Comparison of ENCODE assay signal across 15 cellular contexts in the genomic region with DNA sequence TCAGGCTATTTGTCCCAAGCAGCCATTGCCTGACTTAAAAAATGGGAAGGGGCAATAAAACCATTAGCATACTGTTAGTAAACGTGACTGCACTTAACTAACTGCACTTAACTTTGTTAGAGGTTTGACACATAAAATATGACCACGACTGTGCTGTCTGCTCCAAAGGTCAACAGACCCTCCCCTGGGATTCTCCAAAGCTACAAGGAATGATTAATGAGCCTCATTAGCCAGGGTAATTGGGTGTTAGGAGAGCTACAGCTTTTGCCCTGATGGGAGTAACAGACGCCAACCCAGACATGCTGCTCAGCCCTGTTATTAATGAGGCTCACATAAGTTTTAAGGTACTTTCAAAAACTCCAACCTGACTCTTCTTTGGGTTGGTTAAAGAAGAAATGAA.
DNase-seq lines count a peak whose midpoint lies in the region; ATAC-seq and TF ChIP-seq lines count a peak whose summit lies in the region.
"Had no signal": no experiment of that assay in that cellular context is flagged by ENCODE, and none has a peak within 500 bp of the region (broad histone marks: within the 10 kb centered on the region; RNA-seq: fewer than 3 reads in every experiment).

No MANE protein-coding gene starts in this region.

- peak overlapping the region; percentile 6 for H3K4me3 Mint-ChIP-seq in nephron progenitor cell
- H3K4me3 Mint-ChIP-seq in activated naive CD8-positive, alpha-beta T cell treated with anti-CD3 and anti-CD28 coated beads for 36 hours, result no peak overlapping the region
- H3K4me3 Mint-ChIP-seq: CD8-positive, alpha-beta memory T cell; IgD-negative memory B cell had no signal

- H3K9me3 Mint-ChIP-seq in nephron progenitor cell, result peaks cover 11% of the 10 kb centered on the region
- H3K9me3 Mint-ChIP-seq in activated naive CD8-positive, alpha-beta T cell treated with anti-CD3 and anti-CD28 coated beads for 36 hours, result no peaks in the 10 kb centered on the region
- H3K9me3 Mint-ChIP-seq: CD8-positive, alpha-beta memory T cell; IgD-negative memory B cell had no signal

- intact Hi-C loops in left ventricle myocardium superior (cut with micrococcal nuclease), result no loop called here

- peak; percentile 13 for DNase-seq in ELF-1 (ENCODE audit: low read depth, low spot score)
- DNase-seq in NCI-H1417 treated with DMSO at 0.1 percent for 48 hours (lab: John Stamatoyannopoulos, UW), result peak; percentile 1
- DNase-seq in NCI-H82 treated with DMSO at 0.1 percent for 48 hours (lab: John Stamatoyannopoulos, UW; ENCODE audit: unreplicated experiment), result peak; percentile 92
- DNase-seq in nephron progenitor cell, result peak; percentile 64
- no peak for DNase-seq in activated CD4-positive, alpha-beta T cell treated with anti-CD3 and anti-CD28 coated beads, Interleukin-2, amount 50 U/mL, for 1 hour
- no peak for DNase-seq in activated naive CD8-positive, alpha-beta T cell treated with anti-CD3 and anti-CD28 coated beads for 36 hours
- DNase-seq in left ventricle myocardium superior, result no peak
- DNase-seq: 8988T; AML-193; Caco-2; CD8-positive, alpha-beta memory T cell; DND-41; GF-D8; H7 had no signal

- peaks cover 86% of the 10 kb centered on the region for H3K27me3 Mint-ChIP-seq in nephron progenitor cell (ENCODE audit: low read depth, poor library complexity)
- peaks cover 17% of the 10 kb centered on the region for H3K27me3 Mint-ChIP-seq in activated naive CD8-positive, alpha-beta T cell treated with anti-CD3 and anti-CD28 coated beads for 36 hours

- ATAC-seq in left ventricle myocardium superior, result no peak

- TF ChIP-seq CTCF in nephron progenitor cell (IDR thresholded peaks at IDR 0.05), result no peak

- H3K27ac Mint-ChIP-seq in nephron progenitor cell, result no peak overlapping the region
- H3K27ac Mint-ChIP-seq in activated naive CD8-positive, alpha-beta T cell treated with anti-CD3 and anti-CD28 coated beads for 36 hours, result no peak overlapping the region
- H3K27ac Mint-ChIP-seq: CD8-positive, alpha-beta memory T cell; IgD-negative memory B cell had no signal

- no peaks in the 10 kb centered on the region for H3K36me3 Mint-ChIP-seq in nephron progenitor cell (ENCODE audit: low read depth)
- no peaks in the 10 kb centered on the region for H3K36me3 Mint-ChIP-seq in activated naive CD8-positive, alpha-beta T cell treated with anti-CD3 and anti-CD28 coated beads for 36 hours
- H3K36me3 Mint-ChIP-seq: CD8-positive, alpha-beta memory T cell had no signal

- H3K4me1 Mint-ChIP-seq in nephron progenitor cell, result peaks cover 51% of the 10 kb centered on the region
- H3K4me1 Mint-ChIP-seq in activated naive CD8-positive, alpha-beta T cell treated with anti-CD3 and anti-CD28 coated beads for 36 hours, result no peaks in the 10 kb centered on the region
- H3K4me1 Mint-ChIP-seq: CD8-positive, alpha-beta memory T cell had no signal

Comparison
In these comparisons a context has a peak if more than half of its experiments do, and no peak if none do; other contexts are left out.
1. DNase-seq: peak in ELF-1 (single experiment), NCI-H1417 treated with DMSO at 0.1 percent for 48 hours (single experiment), NCI-H82 treated with DMSO at 0.1 percent for 48 hours (single experiment) and nephron progenitor cell (single experiment); none in activated CD4-positive, alpha-beta T cell treated with anti-CD3 and anti-CD28 coated beads, Interleukin-2, amount 50 U/mL, for 1 hour (single experiment), activated naive CD8-positive, alpha-beta T cell treated with anti-CD3 and anti-CD28 coated beads for 36 hours (single experiment) and left ventricle myocardium superior (single experiment).